8 cellular contexts compared by ENCODE assay signal in the genomic region with DNA sequence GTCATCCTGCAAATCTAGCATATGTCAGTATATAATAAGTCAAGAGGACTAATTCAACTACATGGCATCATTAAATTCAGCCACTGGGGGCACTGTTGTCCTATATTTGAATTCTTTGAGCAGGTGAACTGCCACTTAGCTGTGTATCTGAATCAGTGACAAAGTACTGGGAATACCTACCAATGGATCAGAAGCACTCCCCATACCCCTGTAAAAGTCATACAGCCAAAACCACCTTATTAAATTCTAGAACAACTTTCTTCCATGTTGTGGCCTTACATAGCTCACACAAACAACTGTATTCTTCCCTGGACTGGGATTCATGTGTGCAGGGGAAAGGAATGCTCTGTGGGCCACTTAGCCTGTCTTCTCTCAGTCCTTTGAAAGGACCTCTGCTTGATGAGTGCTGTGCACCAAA. TPM values are rescaled to one million over a fixed set of nuclear protein-coding genes. Genes with fewer than 3 reads are reported as not detected.
DNase-seq lines count a peak whose midpoint lies in the region; ATAC-seq and TF ChIP-seq lines count a peak whose summit lies in the region.

No MANE protein-coding gene starts in this region.

- peak; percentile 21 for DNase-seq in NK-92 treated with Interleukin-12 subunit alpha and Interleukin-12 subunit beta, amount 100 ng/mL, for 24 hours (lab: John Stamatoyannopoulos, UW)
- DNase-seq in NK-92 (lab: John Stamatoyannopoulos, UW; ENCODE audit: unreplicated experiment) (no peak), NCI-H2227 (lab: John Stamatoyannopoulos, UW; ENCODE audit: unreplicated experiment) (peak; percentile 86), dedifferentiated amniotic fluid mesenchymal stem cell (ENCODE audit: extremely low spot score) (peak; percentile 34), lower lobe of right lung (no peak)
- DNase-seq in activated CD4-positive, alpha-beta T cell treated with anti-CD3 and anti-CD28 coated beads for 48 hours, result peak; percentile 78
- peak; percentile 16 to 43 for DNase-seq in stimulated activated CD8-positive, alpha-beta memory T cell treated with anti-CD3 and anti-CD28 coated beads, Interleukin-2, amount 100 ng/mL, for 48 hours (ENCODE audit: low read depth in 2 of 2)

- peak; percentile 72 for TF ChIP-seq CTCF in lower lobe of right lung (IDR thresholded peaks at IDR 0.05)

- peaks cover 14% of the 10 kb centered on the region for H3K36me3 ChIP-seq in lower lobe of right lung

- no peak overlapping the region for H3K4me3 ChIP-seq in lower lobe of right lung

- H3K9me3 ChIP-seq in lower lobe of right lung, result no peaks in the 10 kb centered on the region

- intact Hi-C loops in lower lobe of right lung (cut with DNase I), result no loop called here

- H3K4me1 ChIP-seq in lower lobe of right lung, result no peaks in the 10 kb centered on the region

- H3K27me3 ChIP-seq in lower lobe of right lung (ENCODE audit: low read depth), result no peaks in the 10 kb centered on the region

- H3K27ac ChIP-seq in lower lobe of right lung, result no peak overlapping the region

- ATAC-seq in HG03066 (IDR thresholded peaks at IDR 0.05; ENCODE audit: low read depth, unreplicated experiment) (peak; percentile 81), lower lobe of right lung (peak; percentile 82 to 88)

RNA-seq across cellular contexts. Expression of gene PLPP6, which starts 57.4 kb away (rescaled TPM):
- 5.3 TPM for total RNA-seq in lower lobe of right lung

Comparison
In these comparisons a context has a peak if more than half of its experiments do, and no peak if none do; other contexts are left out.
1. DNase-seq: peak in NK-92 treated with Interleukin-12 subunit alpha and Interleukin-12 subunit beta, amount 100 ng/mL, for 24 hours (single experiment), NCI-H2227 (single experiment), activated CD4-positive, alpha-beta T cell treated with anti-CD3 and anti-CD28 coated beads for 48 hours (single experiment), dedifferentiated amniotic fluid mesenchymal stem cell (single experiment) and stimulated activated CD8-positive, alpha-beta memory T cell treated with anti-CD3 and anti-CD28 coated beads, Interleukin-2, amount 100 ng/mL, for 48 hours (2 of 2); none in NK-92 (single experiment) and lower lobe of right lung (single experiment).